In the genomic region with DNA sequence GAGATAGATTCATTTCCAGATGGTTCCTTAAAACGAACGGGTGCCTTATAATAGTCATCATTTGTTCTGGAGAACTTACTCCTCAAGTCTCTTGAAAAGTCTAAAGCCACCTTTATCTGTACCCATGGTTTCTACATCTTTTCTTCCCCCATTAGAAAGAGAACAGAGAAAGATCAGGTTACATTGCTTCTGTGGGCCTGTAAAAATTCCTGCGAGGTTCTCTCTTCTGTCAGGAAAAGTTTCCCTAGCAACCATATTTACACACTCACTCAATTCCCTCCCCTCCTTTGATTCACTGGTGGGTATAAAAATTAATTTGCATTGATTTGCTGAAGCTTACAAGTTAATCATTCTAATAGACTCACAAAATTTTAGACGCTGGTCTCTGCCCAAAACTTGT, we compare ENCODE assay signal across 17 cellular contexts. TPM values are rescaled to one million over a fixed set of nuclear protein-coding genes. Genes with fewer than 3 reads are reported as not detected.
DNase-seq lines count a peak whose midpoint lies in the region; FAIRE-seq and TF ChIP-seq lines count a peak whose summit lies in the region.
"Had no signal": no experiment of that assay in that cellular context is flagged by ENCODE, and none has a peak within 500 bp of the region (broad histone marks: within the 10 kb centered on the region; RNA-seq: fewer than 3 reads in every experiment).

No MANE protein-coding gene starts in this region.

- H3K36me3 ChIP-seq in SK-N-SH (replicated peaks in 1 of 2; ENCODE audit: control insufficient read depth in 1 of 2, insufficient read depth in 2 of 2, low read length in 1 of 2), result peaks cover 0 to 13% of the 10 kb centered on the region in 2 experiments
- H3K36me3 ChIP-seq: right atrium auricular region had no signal

- TF ChIP-seq CTCF in SK-N-SH (IDR thresholded peaks at IDR 0.05) (no peak), fibroblast of pulmonary artery (IDR thresholded peaks at IDR 0.05; ENCODE audit: low read length, missing control alignments) (no peak)

- CTCF ChIA-PET in SK-N-SH (lab: Yijun Ruan, JAX), result no interaction called here

- no peak for TF ChIP-seq RAD21 in SK-N-SH (IDR thresholded peaks at IDR 0.05; ENCODE audit: low read length)

- H3K27ac ChIP-seq in SK-N-SH (ENCODE audit: low read depth in 2 of 2, low read length in 1 of 2), result peak overlapping the region; percentile 71 to 95; a peak in 3 of 4 replicates
- H3K27ac ChIP-seq: heart left ventricle, tibial nerve had no signal

- H3F3A ChIP-seq in SK-N-SH (replicated peaks; ENCODE audit: insufficient read depth), result peaks cover 43% of the 10 kb centered on the region

- no peaks in the 10 kb centered on the region for H3K27me3 ChIP-seq in SK-N-SH (ENCODE audit: insufficient read depth)
- H3K27me3 ChIP-seq: right atrium auricular region, tibial nerve had no signal

- no peak overlapping the region for H3K4me3 ChIP-seq in SK-N-SH (ENCODE audit: low read depth in 2 of 2, low read length in 1 of 2)
- no peak overlapping the region for H3K4me3 ChIP-seq in fibroblast of pulmonary artery (replicated peaks; ENCODE audit: low read depth, low read length)
- H3K4me3 ChIP-seq: GM12878, heart left ventricle, right atrium auricular region, tibial nerve had no signal

- peaks cover 27% of the 10 kb centered on the region for H3K79me2 ChIP-seq in SK-N-SH (ENCODE audit: insufficient read depth)

- H3K4me2 ChIP-seq in SK-N-SH, result peak overlapping the region; percentile 12; the same call in 1 of the 2 replicates

- H4K20me1 ChIP-seq in SK-N-SH (ENCODE audit: insufficient read depth), result no peaks in the 10 kb centered on the region

- DNase-seq in HT1080 (ENCODE audit: low read depth) (peak; percentile 47), SK-N-SH (no peak), fibroblast of pulmonary artery (ENCODE audit: low read depth) (peak; percentile 50), renal cortical epithelial cell (ENCODE audit: low read depth) (peak; percentile 56), NCI-H82 (lab: John Stamatoyannopoulos, UW) (no peak), medulla oblongata (ENCODE audit: extremely low spot score) (no peak), urothelium cell line (ENCODE audit: low spot score) (no peak)
- DNase-seq: activated CD8-positive, alpha-beta memory T cell treated with anti-CD3 and anti-CD28 coated beads, Interleukin-2, amount 10 ng/mL, durations not matched to agents 7 days and 5 days; activated naive CD4-positive, alpha-beta T cell treated with Interleukin-2 at 50 U/mL for 16 hours; CD4-positive, CD25-positive, alpha-beta regulatory T cell; heart left ventricle; left colon; natural killer cell; stimulated activated CD4-positive, alpha-beta T cell treated with anti-CD3 and anti-CD28 coated beads, Interleukin-4, amount 100 ng/mL, for 4 hours had no signal

- TF ChIP-seq EP300 in SK-N-SH (IDR thresholded peaks at IDR 0.05; ENCODE audit: borderline replicate concordance in 1 of 2, low read depth in 1 of 2, low read length in 1 of 2), result no peak

- peak overlapping the region; percentile 55; the same call in 1 of the 2 replicates for H3K9ac ChIP-seq in SK-N-SH

- POLR2A ChIA-PET in SK-N-SH (lab: Yijun Ruan, JAX), result no interaction called here

- peaks cover 4 to 52% of the 10 kb centered on the region in 2 experiments for H3K4me1 ChIP-seq in SK-N-SH (ENCODE audit: control insufficient read depth in 1 of 2, insufficient read depth in 2 of 2, low read depth in 1 of 2, low read length in 1 of 2)

- no peak for FAIRE-seq in urothelium cell line (lab: Jason Lieb, UNC)
- FAIRE-seq: GM12878 had no signal

- H2AFZ ChIP-seq in SK-N-SH (ENCODE audit: low read depth), result no peak overlapping the region

- 34% methylated on average over 4 of the region's 4 CpGs for WGBS in SK-N-SH (ENCODE audit: low lambda C conversion rate)

- no peaks in the 10 kb centered on the region for H3K9me3 ChIP-seq in SK-N-SH
- H3K9me3 ChIP-seq: right atrium auricular region had no signal

- no peaks in the 10 kb centered on the region for H3K9me2 ChIP-seq in SK-N-SH

TF ChIP-seq in SK-N-SH, 30 proteins besides CTCF, POLR2A, EP300 and RAD21:
- TF ChIP-seq, protein P1, sequence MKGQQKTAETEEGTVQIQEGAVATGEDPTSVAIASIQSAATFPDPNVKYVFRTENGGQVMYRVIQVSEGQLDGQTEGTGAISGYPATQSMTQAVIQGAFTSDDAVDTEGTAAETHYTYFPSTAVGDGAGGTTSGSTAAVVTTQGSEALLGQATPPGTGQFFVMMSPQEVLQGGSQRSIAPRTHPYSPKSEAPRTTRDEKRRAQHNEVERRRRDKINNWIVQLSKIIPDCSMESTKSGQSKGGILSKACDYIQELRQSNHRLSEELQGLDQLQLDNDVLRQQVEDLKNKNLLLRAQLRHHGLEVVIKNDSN (IDR thresholded peaks at IDR 0.05; ENCODE audit: borderline replicate concordance, low read depth), result no peak
- TF ChIP-seq MEF2A (IDR thresholded peaks at IDR 0.05; ENCODE audit: borderline replicate concordance, low read depth) (no peak), POLR2AphosphoS5 (IDR thresholded peaks at IDR 0.05; ENCODE audit: low read depth, low read length) (no peak), EZH2phosphoT487 (IDR thresholded peaks at IDR 0.05; ENCODE audit: borderline replicate concordance, low read depth) (no peak), RFX5 (IDR thresholded peaks at IDR 0.05; ENCODE audit: low read length) (peak; percentile 46; the same call in 1 of the 2 replicates), GABPA (IDR thresholded peaks at IDR 0.05; ENCODE audit: low read depth) (no peak)
- TF ChIP-seq, protein P2, sequence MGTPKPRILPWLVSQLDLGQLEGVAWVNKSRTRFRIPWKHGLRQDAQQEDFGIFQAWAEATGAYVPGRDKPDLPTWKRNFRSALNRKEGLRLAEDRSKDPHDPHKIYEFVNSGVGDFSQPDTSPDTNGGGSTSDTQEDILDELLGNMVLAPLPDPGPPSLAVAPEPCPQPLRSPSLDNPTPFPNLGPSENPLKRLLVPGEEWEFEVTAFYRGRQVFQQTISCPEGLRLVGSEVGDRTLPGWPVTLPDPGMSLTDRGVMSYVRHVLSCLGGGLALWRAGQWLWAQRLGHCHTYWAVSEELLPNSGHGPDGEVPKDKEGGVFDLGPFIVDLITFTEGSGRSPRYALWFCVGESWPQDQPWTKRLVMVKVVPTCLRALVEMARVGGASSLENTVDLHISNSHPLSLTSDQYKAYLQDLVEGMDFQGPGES (IDR thresholded peaks at IDR 0.05; ENCODE audit: low read depth, low read length), result no peak

RNA-seq across cellular contexts. Expression of a gene that starts 6.7 kb away (rescaled TPM):
- 201 and 240 TPM in 2 replicates for total RNA-seq in HT1080 (2014; rRNA removed; shearing (Covaris generic))
- 229 and 243 TPM in 2 replicates for polyA plus RNA-seq in HT1080 (2015; cell fraction: cytosol; rRNA removed)
- polyA plus RNA-seq in HT1080 (2015; cell fraction: nucleus; rRNA removed), result 150 and 170 TPM in 2 replicates
- 69.5 and 98.7 TPM in 2 replicates for polyA plus RNA-seq in SK-N-SH (2012; rRNA removed)
- 70.8 and 111 TPM in 2 replicates for polyA plus RNA-seq in SK-N-SH (2012; cell fraction: cytosol; rRNA removed)
- 124 and 128 TPM in 2 replicates for polyA plus RNA-seq in SK-N-SH (2012; cell fraction: nucleus; rRNA removed)
- total RNA-seq in renal cortical epithelial cell, result 147 and 187 TPM in 2 replicates

RNA-seq across cellular contexts. Expression of a gene that starts 48.2 kb away (rescaled TPM):
- 3.0 and 5.8 TPM in 2 replicates for total RNA-seq in HT1080 (2014; rRNA removed; shearing (Covaris generic))
- polyA plus RNA-seq in HT1080 (2015; cell fraction: cytosol; rRNA removed), result 1.9 and 2.2 TPM in 2 replicates
- polyA plus RNA-seq in HT1080 (2015; cell fraction: nucleus; rRNA removed), result 6.1 and 7.5 TPM in 2 replicates
- 2.1 TPM in 2 replicates for polyA plus RNA-seq in SK-N-SH (2012; rRNA removed)
- 1.4 TPM in 2 replicates for polyA plus RNA-seq in SK-N-SH (2012; cell fraction: cytosol; rRNA removed)
- polyA plus RNA-seq in SK-N-SH (2012; cell fraction: nucleus; rRNA removed), result 3.6 and 5.4 TPM in 2 replicates
- total RNA-seq in renal cortical epithelial cell, result 7.6 and 15.9 TPM in 2 replicates

Comparison
In these comparisons a context has a peak if more than half of its experiments do, and no peak if none do; other contexts are left out.
1. DNase-seq: peak in HT1080 (single experiment), fibroblast of pulmonary artery (single experiment) and renal cortical epithelial cell (single experiment); none in SK-N-SH (single experiment), NCI-H82 (single experiment), medulla oblongata (single experiment) and urothelium cell line (single experiment).